16 cellular contexts compared by ENCODE assay signal in the genomic region with DNA sequence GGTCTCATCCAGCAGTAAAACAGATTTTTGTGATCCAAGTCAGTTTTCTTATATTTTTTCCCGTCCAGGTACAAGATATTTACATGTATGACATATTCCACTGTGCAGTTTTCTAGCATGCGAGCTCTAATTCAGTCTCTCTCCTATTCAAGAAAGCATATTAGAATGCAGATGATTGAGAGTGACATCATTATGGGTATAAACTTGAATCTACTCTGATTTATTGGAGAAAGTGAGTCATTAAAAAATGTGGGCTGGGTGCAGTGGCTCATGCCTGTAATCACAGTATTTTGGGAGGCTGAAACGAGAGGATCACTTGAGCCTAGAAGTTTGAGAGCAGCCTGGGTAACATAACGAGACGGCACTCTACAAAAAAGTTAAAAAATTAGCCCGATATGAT. TPM values are rescaled to one million over a fixed set of nuclear protein-coding genes. Genes with fewer than 3 reads are reported as not detected.
DNase-seq lines count a peak whose midpoint lies in the region; ATAC-seq, FAIRE-seq and TF ChIP-seq lines count a peak whose summit lies in the region.
"Had no signal": no experiment of that assay in that cellular context is flagged by ENCODE, and none has a peak within 500 bp of the region (broad histone marks: within the 10 kb centered on the region; RNA-seq: fewer than 3 reads in every experiment).

No MANE protein-coding gene starts in this region.

- TF ChIP-seq CTCF in glutamatergic neuron (IDR thresholded peaks at IDR 0.05; ENCODE audit: partially characterized antibody, unreplicated experiment): no peak
- TF ChIP-seq CTCF in D721Med (IDR thresholded peaks at IDR 0.05; ENCODE audit: insufficient read depth, missing control alignments): no peak

- DNase-seq in AG08396 (ENCODE audit: low spot score) (peak; percentile 8), HEK293T (ENCODE audit: extremely low spot score) (no peak), adipocyte (ENCODE audit: low read depth) (peak; percentile 50), glutamatergic neuron (no peak), D721Med (ENCODE audit: insufficient read length, low spot score) (no peak), H7 (no peak), COLO668 (lab: John Stamatoyannopoulos, UW; ENCODE audit: unreplicated experiment) (no peak)
- DNase-seq: activated naive CD8-positive, alpha-beta T cell treated with anti-CD3 and anti-CD28 coated beads, Interleukin-2, amount 10 ng/mL, durations not matched to agents 7 days and 5 days; BE2C; immature natural killer cell; Karpas-422; mucosa of descending colon; NCI-H187 treated with DMSO at 0.1 percent for 48 hours; SIG-M5 had no signal

- ATAC-seq in HG03135 (IDR thresholded peaks at IDR 0.05; ENCODE audit: unreplicated experiment): no peak
- ATAC-seq: mucosa of descending colon had no signal

- H3K27me3 ChIP-seq in adipocyte (replicated peaks; ENCODE audit: control insufficient read depth, insufficient read depth, low read length) (no peaks in the 10 kb centered on the region), H7 (ENCODE audit: control insufficient read depth, insufficient read depth, low read length) (no peaks in the 10 kb centered on the region)
- H3K27me3 ChIP-seq: BE2C had no signal

- H3K36me3 Mint-ChIP-seq in glutamatergic neuron (ENCODE audit: unreplicated experiment): no peaks in the 10 kb centered on the region
- H3K36me3 Mint-ChIP-seq: activated naive CD8-positive, alpha-beta T cell treated with anti-CD3 and anti-CD28 coated beads, Interleukin-2, amount 10 ng/mL, durations not matched to agents 7 days and 5 days; immature natural killer cell had no signal

- H3K4me3 ChIP-seq in adipocyte (ENCODE audit: low read length) (peak overlapping the region; percentile 37), H7 (ENCODE audit: insufficient read depth, low read depth, low read length) (no peak overlapping the region)
- H3K4me3 ChIP-seq: coronary artery, mucosa of descending colon had no signal

- POLR2A ChIA-PET in HEK293T (lab: Yijun Ruan, JAX): no interaction called here

- H3K4me1 Mint-ChIP-seq in glutamatergic neuron (ENCODE audit: low read depth, unreplicated experiment): peaks cover 10% of the 10 kb centered on the region

- FAIRE-seq in D721Med (lab: Jason Lieb, UNC): no peak

- CTCF ChIA-PET in HEK293T (lab: Yijun Ruan, JAX): no interaction called here

- H3K4me1 ChIP-seq in adipocyte (ENCODE audit: control insufficient read depth, insufficient read depth, low read length): peaks cover 31% of the 10 kb centered on the region
- H3K4me1 ChIP-seq: BE2C had no signal

- H3K36me3 ChIP-seq in adipocyte (ENCODE audit: control insufficient read depth, insufficient read depth, low read length, severe bottlenecking) (no peaks in the 10 kb centered on the region), H7 (replicated peaks; ENCODE audit: control insufficient read depth, insufficient read depth, low read length) (no peaks in the 10 kb centered on the region)
- H3K36me3 ChIP-seq: BE2C had no signal

- no peak overlapping the region for H3K4me3 Mint-ChIP-seq in glutamatergic neuron (ENCODE audit: unreplicated experiment)
- H3K4me3 Mint-ChIP-seq: activated naive CD8-positive, alpha-beta T cell treated with anti-CD3 and anti-CD28 coated beads, Interleukin-2, amount 10 ng/mL, durations not matched to agents 7 days and 5 days; immature natural killer cell had no signal

- H3K9ac ChIP-seq in adipocyte (ENCODE audit: low read length): peak overlapping the region; percentile 82

- no peaks in the 10 kb centered on the region for H3K27me3 Mint-ChIP-seq in glutamatergic neuron (ENCODE audit: unreplicated experiment)

- no peaks in the 10 kb centered on the region for H3K9me3 ChIP-seq in adipocyte (ENCODE audit: control insufficient read depth, low read length)
- H3K9me3 ChIP-seq: BE2C, mucosa of descending colon had no signal

- H3K9me3 Mint-ChIP-seq in glutamatergic neuron (ENCODE audit: unreplicated experiment): peaks cover 3% of the 10 kb centered on the region
- H3K9me3 Mint-ChIP-seq: immature natural killer cell had no signal

- H3K27ac Mint-ChIP-seq in glutamatergic neuron (ENCODE audit: unreplicated experiment): peak overlapping the region; percentile 22
- H3K27ac Mint-ChIP-seq: activated naive CD8-positive, alpha-beta T cell treated with anti-CD3 and anti-CD28 coated beads, Interleukin-2, amount 10 ng/mL, durations not matched to agents 7 days and 5 days; immature natural killer cell had no signal

TF ChIP-seq in HEK293T, 16 proteins besides CTCF, POLR2A, EP300 and RAD21:
- no peak for TF ChIP-seq CTBP1 (IDR thresholded peaks at IDR 0.05; ENCODE audit: borderline replicate concordance)
- TF ChIP-seq TARDBP (IDR thresholded peaks at IDR 0.05): no peak
- TF ChIP-seq, protein P1, sequence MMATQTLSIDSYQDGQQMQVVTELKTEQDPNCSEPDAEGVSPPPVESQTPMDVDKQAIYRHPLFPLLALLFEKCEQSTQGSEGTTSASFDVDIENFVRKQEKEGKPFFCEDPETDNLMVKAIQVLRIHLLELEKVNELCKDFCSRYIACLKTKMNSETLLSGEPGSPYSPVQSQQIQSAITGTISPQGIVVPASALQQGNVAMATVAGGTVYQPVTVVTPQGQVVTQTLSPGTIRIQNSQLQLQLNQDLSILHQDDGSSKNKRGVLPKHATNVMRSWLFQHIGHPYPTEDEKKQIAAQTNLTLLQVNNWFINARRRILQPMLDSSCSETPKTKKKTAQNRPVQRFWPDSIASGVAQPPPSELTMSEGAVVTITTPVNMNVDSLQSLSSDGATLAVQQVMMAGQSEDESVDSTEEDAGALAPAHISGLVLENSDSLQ (IDR thresholded peaks at IDR 0.05): peak; percentile 75

RNA-seq across cellular contexts. Expression of a gene that starts 6.2 kb away (rescaled TPM):
- 30.9 TPM for total RNA-seq in glutamatergic neuron (ENCODE audit: unreplicated experiment)
- 6.7 and 8.1 TPM in 2 replicates for total RNA-seq in H7 (2014; rRNA removed; shearing (Covaris generic))

Comparison
In these comparisons a context has a peak if more than half of its experiments do, and no peak if none do; other contexts are left out.
1. DNase-seq: peak in AG08396 (single experiment) and adipocyte (single experiment); none in HEK293T (single experiment), glutamatergic neuron (single experiment), D721Med (single experiment), H7 (single experiment) and COLO668 (single experiment).